Comparison of ENCODE assay signal across 8 cellular contexts in the genomic region with DNA sequence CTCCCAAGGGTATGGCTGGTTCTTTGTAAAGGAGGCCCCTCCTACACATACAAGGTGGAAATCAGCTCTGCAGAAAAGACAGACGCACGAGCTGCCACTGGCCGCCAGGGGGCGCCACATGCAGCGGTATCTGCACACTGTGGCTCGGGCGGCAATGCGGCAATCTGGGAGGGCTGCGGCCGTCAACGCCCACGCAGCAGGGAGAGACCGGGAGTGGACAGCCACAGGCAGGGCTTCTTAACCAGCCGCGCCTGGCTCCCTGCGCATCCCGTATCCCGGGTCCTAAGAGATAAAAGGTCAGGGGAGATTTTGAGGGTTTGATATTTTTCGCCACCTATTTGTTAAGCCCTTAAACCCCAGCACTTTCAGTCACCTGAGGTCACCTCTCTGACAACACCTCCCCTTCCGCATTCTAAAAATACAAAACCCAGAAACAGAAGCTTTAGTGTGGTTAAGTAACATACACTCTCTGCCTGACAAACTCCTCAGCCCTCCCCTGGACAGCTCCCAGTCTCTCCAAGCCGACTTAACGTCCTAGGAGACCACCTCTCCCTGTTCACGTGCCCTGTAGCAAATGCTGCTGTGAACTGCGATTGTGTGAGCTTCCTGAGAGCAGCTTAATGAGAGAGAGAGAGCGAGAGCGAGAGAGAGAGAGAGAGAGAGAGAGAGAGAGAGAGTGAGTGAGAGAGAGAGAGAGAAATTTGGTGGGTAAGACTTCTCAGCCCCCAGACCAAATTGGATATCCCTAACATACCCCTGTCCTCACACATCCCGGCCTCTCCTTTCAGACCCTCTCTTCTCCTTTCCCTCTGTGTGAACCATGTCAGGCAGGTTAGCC. TPM values are rescaled to one million over a fixed set of nuclear protein-coding genes. Genes with fewer than 3 reads are reported as not detected.
DNase-seq lines count a peak whose midpoint lies in the region; ATAC-seq and TF ChIP-seq lines count a peak whose summit lies in the region.

No MANE protein-coding gene starts in this region.

- TF ChIP-seq CTCF in fibroblast of the aortic adventitia (IDR thresholded peaks at IDR 0.05; ENCODE audit: insufficient read depth, low read length) = peak; percentile 87
- TF ChIP-seq CTCF in neural crest cell (conservative IDR thresholded peaks at IDR 0.05) = peak; percentile 99

- no peak overlapping the region for H3K4me3 ChIP-seq in fibroblast of the aortic adventitia (ENCODE audit: low read depth, low read length)

- peak; percentile 80 for ATAC-seq in GM21825 (IDR thresholded peaks at IDR 0.05; ENCODE audit: unreplicated experiment)

- H3K27ac Mint-ChIP-seq in activated T-helper 2 cell treated with anti-CD3 and anti-CD28 coated beads, Interferon-gamma antibody, Interleukin-2, Interleukin-4, amounts not matched to agents 10 μg/mL and 5 μg/mL and 100 μg/mL, durations not matched to agents 14 hours and 24 hours and 36 hours = peak overlapping the region; percentile 53
- H3K27ac Mint-ChIP-seq in neural crest cell (ENCODE audit: unreplicated experiment) = no peak overlapping the region

- H3K9me3 Mint-ChIP-seq in activated T-helper 2 cell treated with anti-CD3 and anti-CD28 coated beads, Interferon-gamma antibody, Interleukin-2, Interleukin-4, amounts not matched to agents 10 μg/mL and 5 μg/mL and 100 μg/mL, durations not matched to agents 14 hours and 24 hours and 36 hours = peaks cover 4% of the 10 kb centered on the region
- H3K9me3 Mint-ChIP-seq in neural crest cell = no peaks in the 10 kb centered on the region

- peak overlapping the region; percentile 29 for H3K27ac ChIP-seq in KOPT-K1 (ENCODE audit: low read depth, low read length, poor library complexity, severe bottlenecking)

- H3K27me3 Mint-ChIP-seq in activated T-helper 2 cell treated with anti-CD3 and anti-CD28 coated beads, Interferon-gamma antibody, Interleukin-2, Interleukin-4, amounts not matched to agents 10 μg/mL and 5 μg/mL and 100 μg/mL, durations not matched to agents 14 hours and 24 hours and 36 hours (ENCODE audit: low read depth) = peaks cover 18% of the 10 kb centered on the region
- H3K27me3 Mint-ChIP-seq in neural crest cell (ENCODE audit: low read depth) = peaks cover 92% of the 10 kb centered on the region

- peak; percentile 80 for DNase-seq in EL
- DNase-seq in RPMI7951 (ENCODE audit: low read depth) = peak; percentile 74
- peak; percentile 83 for DNase-seq in activated T-helper 2 cell treated with anti-CD3 and anti-CD28 coated beads, Interferon-gamma antibody, Interleukin-2, Interleukin-4, amounts not matched to agents 10 μg/mL and 5 μg/mL and 100 μg/mL, durations not matched to agents 14 hours and 24 hours and 36 hours (ENCODE audit: low spot score)
- DNase-seq in fibroblast of the aortic adventitia (ENCODE audit: low read depth) = peak; percentile 60
- peak; percentile 93 for DNase-seq in neural crest cell (ENCODE audit: low read depth, low spot score)
- DNase-seq in superior temporal gyrus (ENCODE audit: extremely low spot score) = peak; percentile 91

- peaks cover 4% of the 10 kb centered on the region for H3K36me3 Mint-ChIP-seq in activated T-helper 2 cell treated with anti-CD3 and anti-CD28 coated beads, Interferon-gamma antibody, Interleukin-2, Interleukin-4, amounts not matched to agents 10 μg/mL and 5 μg/mL and 100 μg/mL, durations not matched to agents 14 hours and 24 hours and 36 hours (ENCODE audit: low read depth)
- no peaks in the 10 kb centered on the region for H3K36me3 Mint-ChIP-seq in neural crest cell (ENCODE audit: low read depth)

- intact Hi-C loops in activated T-helper 2 cell treated with anti-CD3 and anti-CD28 coated beads, Interferon-gamma antibody, Interleukin-2, Interleukin-4, amounts not matched to agents 10 μg/mL and 5 μg/mL and 100 μg/mL, durations not matched to agents 14 hours and 24 hours and 36 hours (cut with micrococcal nuclease) = loop anchor here (1.0 to 5.0 kb wide), 4 partner anchors 12 to 164 kb away; no protein-coding TSS in a partner anchor

- no peaks in the 10 kb centered on the region for H3K9me3 ChIP-seq in KOPT-K1 (ENCODE audit: insufficient read depth, low read length, poor library complexity, severe bottlenecking)

- peaks cover 32% of the 10 kb centered on the region for H3K4me1 Mint-ChIP-seq in activated T-helper 2 cell treated with anti-CD3 and anti-CD28 coated beads, Interferon-gamma antibody, Interleukin-2, Interleukin-4, amounts not matched to agents 10 μg/mL and 5 μg/mL and 100 μg/mL, durations not matched to agents 14 hours and 24 hours and 36 hours (ENCODE audit: low read depth)
- H3K4me1 Mint-ChIP-seq in neural crest cell = peaks cover 5% of the 10 kb centered on the region

- H3K4me3 Mint-ChIP-seq in activated T-helper 2 cell treated with anti-CD3 and anti-CD28 coated beads, Interferon-gamma antibody, Interleukin-2, Interleukin-4, amounts not matched to agents 10 μg/mL and 5 μg/mL and 100 μg/mL, durations not matched to agents 14 hours and 24 hours and 36 hours (ENCODE audit: low read depth) = peak overlapping the region; percentile 78
- H3K4me3 Mint-ChIP-seq in neural crest cell = no peak overlapping the region

- no peaks in the 10 kb centered on the region for H3K36me3 ChIP-seq in KOPT-K1 (ENCODE audit: insufficient read depth, low read length)

RNA-seq across cellular contexts. Expression of a gene that starts 13.5 kb away (rescaled TPM):
- 0.20 and 0.48 TPM in 2 replicates for total RNA-seq in RPMI7951 (2014; rRNA removed; shearing (Covaris generic))
- total RNA-seq in activated T-helper 2 cell treated with anti-CD3 and anti-CD28 coated beads, Interferon-gamma antibody, Interleukin-2, Interleukin-4, amounts not matched to agents 10 μg/mL and 5 μg/mL and 100 μg/mL, durations not matched to agents 14 hours and 24 hours and 36 hours = 0.16 and 0.21 TPM in 2 replicates
- total RNA-seq in fibroblast of the aortic adventitia (ENCODE audit: low replicate concordance) (not detected in 2 replicates), neural crest cell (2.5 and 2.8 TPM in 2 replicates)

RNA-seq across cellular contexts. Expression of a gene that starts 55.1 kb away (rescaled TPM):
- under 0.01 and 0.10 TPM in 2 replicates for total RNA-seq in RPMI7951 (2014; rRNA removed; shearing (Covaris generic))
- 24.0 and 24.4 TPM in 2 replicates for total RNA-seq in activated T-helper 2 cell treated with anti-CD3 and anti-CD28 coated beads, Interferon-gamma antibody, Interleukin-2, Interleukin-4, amounts not matched to agents 10 μg/mL and 5 μg/mL and 100 μg/mL, durations not matched to agents 14 hours and 24 hours and 36 hours
- total RNA-seq in fibroblast of the aortic adventitia (ENCODE audit: low replicate concordance) (under 0.01 TPM in 1 of 2 replicates, not detected in the other), neural crest cell (2.8 TPM in 2 replicates)
